ENCODE assay signal across 8 cellular contexts in the genomic region with DNA sequence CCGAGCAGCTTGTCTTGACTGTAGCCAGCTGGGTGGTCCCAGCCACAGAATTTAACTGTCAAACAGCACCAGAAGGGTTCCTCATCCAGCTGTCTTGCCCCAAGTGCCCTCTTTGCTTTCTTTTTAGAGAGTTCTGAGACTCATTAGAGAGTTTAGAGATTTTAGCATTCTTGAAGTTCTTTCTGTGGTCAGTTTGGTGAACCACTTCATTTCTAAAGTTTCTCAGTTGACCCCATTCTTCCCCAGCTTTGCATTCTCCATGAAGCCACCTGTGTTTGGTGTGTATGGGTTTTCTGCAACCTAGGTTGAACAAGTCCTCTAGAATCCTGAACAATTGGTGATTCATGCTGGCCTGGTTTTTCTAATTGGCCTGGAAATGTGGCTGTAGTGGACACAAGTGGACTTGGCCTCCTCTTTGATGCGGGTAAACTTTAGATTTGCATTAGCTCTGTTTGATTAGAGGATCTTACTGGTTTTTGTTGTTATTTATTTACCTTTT. TPM values are rescaled to one million over a fixed set of nuclear protein-coding genes. Genes with fewer than 3 reads are reported as not detected.
DNase-seq lines count a peak whose midpoint lies in the region; ATAC-seq and TF ChIP-seq lines count a peak whose summit lies in the region.

No MANE protein-coding gene starts in this region.

- no peak for TF ChIP-seq CTCF in RWPE2 (IDR thresholded peaks at IDR 0.05; ENCODE audit: poor library complexity, severe bottlenecking)

- H3K36me3 ChIP-seq in RWPE2 (ENCODE audit: low read depth) (peaks cover 75% of the 10 kb centered on the region), H7 (replicated peaks; ENCODE audit: control insufficient read depth, insufficient read depth, low read length) (no peaks in the 10 kb centered on the region)

- H3K9me3 ChIP-seq in RWPE2 (ENCODE audit: severe bottlenecking) = no peaks in the 10 kb centered on the region

- no peak overlapping the region for H3K4me3 ChIP-seq in RWPE2 (ENCODE audit: severe bottlenecking)
- no peak overlapping the region for H3K4me3 ChIP-seq in H7 (ENCODE audit: insufficient read depth, low read depth, low read length)

- H3K27ac ChIP-seq in RWPE2 (ENCODE audit: poor library complexity, severe bottlenecking) = peak overlapping the region; percentile 94

- no peak for DNase-seq in RWPE2 (ENCODE audit: low spot score)
- peak; percentile 82 for DNase-seq in kidney tubule cell (ENCODE audit: low spot score)
- DNase-seq in NCI-H524 treated with DMSO at 0.1 percent for 48 hours (lab: John Stamatoyannopoulos, UW) = no peak
- DNase-seq in H7 = no peak
- no peak for DNase-seq in D341Med (ENCODE audit: low spot score)
- no peak for DNase-seq in globus pallidus (ENCODE audit: low spot score)

- peaks cover 84% of the 10 kb centered on the region for H3K4me1 ChIP-seq in RWPE2 (ENCODE audit: insufficient read depth, poor library complexity, severe bottlenecking)

- peak; percentile 77 for ATAC-seq in GM18858 (IDR thresholded peaks at IDR 0.05; ENCODE audit: unreplicated experiment)
- peak; percentile 95 for ATAC-seq in HG02798 (IDR thresholded peaks at IDR 0.05; ENCODE audit: poor library complexity, unreplicated experiment)
- ATAC-seq in RWPE2 (ENCODE audit: low read depth) = no peak; the same call in 2 of the 3 replicates

- H3K27me3 ChIP-seq in RWPE2 (ENCODE audit: insufficient read depth, poor library complexity, severe bottlenecking) = no peaks in the 10 kb centered on the region
- no peaks in the 10 kb centered on the region for H3K27me3 ChIP-seq in H7 (ENCODE audit: control insufficient read depth, insufficient read depth, low read length)

RNA-seq across cellular contexts. Expression of gene FLNB, which starts 33.7 kb away (rescaled TPM):
- total RNA-seq in H7 (2014; rRNA removed; shearing (Covaris generic)) = 75.4 and 116 TPM in 2 replicates
